32 cellular contexts compared by ENCODE assay signal in the genomic region with DNA sequence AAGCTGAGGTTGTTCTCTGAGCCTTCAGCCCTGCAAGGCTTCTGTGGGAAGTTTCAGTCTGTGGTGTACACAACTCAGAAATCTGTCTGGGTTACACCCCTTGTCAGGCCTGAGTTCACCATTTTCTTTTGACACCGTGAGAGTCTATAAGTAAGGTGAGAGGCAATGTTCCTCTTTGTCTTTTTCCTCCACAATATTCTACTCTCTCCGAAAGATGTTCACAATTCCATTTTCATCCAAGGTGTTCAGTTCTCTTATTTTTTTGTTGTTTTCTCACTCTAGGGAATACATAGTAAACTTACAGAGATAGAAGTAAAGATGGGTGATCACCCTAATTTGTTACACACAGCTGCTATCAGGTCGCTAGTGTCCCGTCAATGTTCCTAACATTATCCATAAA. TPM values are rescaled to one million over a fixed set of nuclear protein-coding genes. Genes with fewer than 3 reads are reported as not detected.
"Had no signal": no experiment of that assay in that cellular context is flagged by ENCODE, and none has a peak within 500 bp of the region (broad histone marks: within the 10 kb centered on the region; RNA-seq: fewer than 3 reads in every experiment).

No MANE protein-coding gene starts in this region.

- ATAC-seq: activated CD4-positive, alpha-beta T cell treated with anti-CD3 and anti-CD28 coated beads for 36 hours; activated CD4-positive, CD25-positive, alpha-beta regulatory T cell treated with anti-CD3 and anti-CD28 coated beads, Interleukin-2, amount 50 U/mL, for 24 hours; activated naive CD4-positive, alpha-beta T cell treated with anti-CD3 and anti-CD28 coated beads, Interleukin-2, amount 50 U/mL, for 72 hours; activated T-cell treated with anti-CD3 and anti-CD28 coated beads, Interleukin-2, amount 50 U/mL, for 4 hours; Panc1; WTC11 had no signal

- H3K27ac ChIP-seq: adrenal gland, SJCRH30, SK-N-MC had no signal

- H3K4me3 ChIP-seq: adrenal gland, MG63, SJCRH30, SK-N-MC had no signal

- H3K27me3 ChIP-seq: adrenal gland, MG63, SJCRH30 had no signal

- DNase-seq: activated CD4-positive, alpha-beta memory T cell treated with anti-CD3 and anti-CD28 coated beads for 36 hours; activated CD4-positive, alpha-beta T cell treated with anti-CD3 and anti-CD28 coated beads for 36 hours; activated CD4-positive, alpha-beta T cell treated with anti-CD3 and anti-CD28 coated beads, Interleukin-2, amount 50 U/mL, for 1 hour; activated CD8-positive, alpha-beta memory T cell treated with anti-CD3 and anti-CD28 coated beads, Interleukin-2, amount 50 U/mL, for 4 hours; activated gamma-delta T cell treated with Interleukin-2 at 50 U/mL for 16 hours; activated naive CD4-positive, alpha-beta T cell treated with anti-CD3 and anti-CD28 coated beads for 36 hours; activated T-cell treated with anti-CD3 and anti-CD28 coated beads for 4 hours; activated T-cell treated with anti-CD3 and anti-CD28 coated beads, Interleukin-2, amount 50 U/mL, for 4 hours; adrenal gland; anterior cingulate cortex; Kasumi-1; KG1; MG63; NCI-H1048; NCI-H1436 treated with DMSO at 0.1 percent for 48 hours; NCI-H187 treated with DMSO at 0.1 percent for 48 hours; NCI-H2081; NCI-H2171 treated with DMSO at 0.1 percent for 48 hours; NCI-H2227 treated with DMSO at 0.1 percent for 48 hours; NCI-H446; NCI-H510A treated with DMSO at 0.1 percent for 48 hours; NCI-H526 treated with DMSO at 0.1 percent for 48 hours; NCI-H82; SHP77; SJCRH30 had no signal

- H3K9me3 ChIP-seq: adrenal gland, MG63, SJCRH30 had no signal

- H3K36me3 ChIP-seq: adrenal gland, MG63, SJCRH30 had no signal

- H3K4me1 ChIP-seq: adrenal gland had no signal

RNA-seq across cellular contexts. Expression of gene ERMN, which starts 3.2 kb away (rescaled TPM):
- total RNA-seq: bronchial epithelial cell, RPMI7951, SJCRH30 had no signal
